2 cellular contexts compared by ENCODE assay signal in genomic region chr3:149487598-149488197, GRCh38.
TF ChIP-seq lines count a peak whose summit lies in the region.

No MANE protein-coding gene starts in this region.

TF ChIP-seq in WTC11, 78 proteins besides CTCF, POLR2A, EP300 and RAD21 (continued from another document):
- TF ChIP-seq AFF4 (CRISPR knock-in tag; IDR thresholded peaks at IDR 0.05; ENCODE audit: borderline replicate concordance) (no peak), GABPB1 (CRISPR knock-in tag; IDR thresholded peaks at IDR 0.05) (no peak), ZNF219 (CRISPR knock-in tag; IDR thresholded peaks at IDR 0.05; ENCODE audit: borderline replicate concordance) (no peak), CDX4 (CRISPR knock-in tag; IDR thresholded peaks at IDR 0.05; ENCODE audit: borderline replicate concordance) (no peak), RELA (CRISPR knock-in tag; IDR thresholded peaks at IDR 0.05; ENCODE audit: borderline replicate concordance) (no peak)

TF ChIP-seq in HepG2, 621 proteins besides CTCF, POLR2A, EP300 and RAD21 (continued from another document):
- TF ChIP-seq ZMYM4 (CRISPR knock-in tag; IDR thresholded peaks at IDR 0.05) (peak; percentile 28; the same call in 1 of the 2 replicates), ZNF644 (CRISPR knock-in tag; IDR thresholded peaks at IDR 0.05; ENCODE audit: low read depth) (peak; percentile 70; the same call in 1 of the 2 replicates), STAG1 (CRISPR knock-in tag; IDR thresholded peaks at IDR 0.05) (peak; percentile 28; the same call in 1 of the 2 replicates), U2AF1 (optimal IDR thresholded peaks at IDR 0.05; ENCODE audit: low read depth, low read length) (no peak)
